Comparison of ENCODE assay signal across 21 cellular contexts in genomic region chr17:81715872-81716673, GRCh38.
"Had no signal": no experiment of that assay in that cellular context is flagged by ENCODE, and none has a peak within 500 bp of the region (broad histone marks: within the 10 kb centered on the region; RNA-seq: fewer than 3 reads in every experiment).

No MANE protein-coding gene starts in this region.

- H3K27ac ChIP-seq: body of pancreas, cardiac muscle cell, epithelial cell of prostate, sigmoid colon, thoracic aorta had no signal

- H3K9me3 ChIP-seq: body of pancreas, sigmoid colon, thoracic aorta had no signal

- DNase-seq: activated CD4-positive, alpha-beta memory T cell treated with anti-CD3 and anti-CD28 coated beads, Interleukin-2, amount 10 ng/mL, durations not matched to agents 7 days and 5 days; activated CD4-positive, alpha-beta T cell treated with anti-CD3 and anti-CD28 coated beads, Interleukin-2, amount 10 ng/mL, durations not matched to agents 24 days and 14 days; activated CD4-positive, CD25-positive, alpha-beta regulatory T cell; activated CD8-positive, alpha-beta memory T cell treated with anti-CD3 and anti-CD28 coated beads, Interleukin-2, amount 10 ng/mL, durations not matched to agents 7 days and 5 days; activated gamma-delta T cell treated with Interleukin-2 at 50 U/mL for 16 hours; activated T-cell treated with anti-CD3 and anti-CD28 coated beads for 4 hours; anterior cingulate cortex; body of pancreas; cortex of kidney; foreskin fibroblast; naive B cell; retina; stimulated activated CD4-positive, alpha-beta T cell treated with anti-CD3 and anti-CD28 coated beads, Interleukin-4, amount 100 ng/mL, for 1 hour; stimulated activated naive CD4-positive, alpha-beta T cell; T1000 had no signal

- H3K36me3 ChIP-seq: sigmoid colon, thoracic aorta had no signal

- H3K4me3 ChIP-seq: body of pancreas, cardiac muscle cell, lung, sigmoid colon, smooth muscle cell, thoracic aorta had no signal

- H3K27me3 ChIP-seq: body of pancreas, cardiac muscle cell had no signal

- ATAC-seq: activated CD8-positive, alpha-beta memory T cell treated with anti-CD3 and anti-CD28 coated beads, Interleukin-2, amount 10 ng/mL, durations not matched to agents 7 days and 5 days; body of pancreas had no signal
